ENCODE assay signal across 11 cellular contexts in the genomic region with DNA sequence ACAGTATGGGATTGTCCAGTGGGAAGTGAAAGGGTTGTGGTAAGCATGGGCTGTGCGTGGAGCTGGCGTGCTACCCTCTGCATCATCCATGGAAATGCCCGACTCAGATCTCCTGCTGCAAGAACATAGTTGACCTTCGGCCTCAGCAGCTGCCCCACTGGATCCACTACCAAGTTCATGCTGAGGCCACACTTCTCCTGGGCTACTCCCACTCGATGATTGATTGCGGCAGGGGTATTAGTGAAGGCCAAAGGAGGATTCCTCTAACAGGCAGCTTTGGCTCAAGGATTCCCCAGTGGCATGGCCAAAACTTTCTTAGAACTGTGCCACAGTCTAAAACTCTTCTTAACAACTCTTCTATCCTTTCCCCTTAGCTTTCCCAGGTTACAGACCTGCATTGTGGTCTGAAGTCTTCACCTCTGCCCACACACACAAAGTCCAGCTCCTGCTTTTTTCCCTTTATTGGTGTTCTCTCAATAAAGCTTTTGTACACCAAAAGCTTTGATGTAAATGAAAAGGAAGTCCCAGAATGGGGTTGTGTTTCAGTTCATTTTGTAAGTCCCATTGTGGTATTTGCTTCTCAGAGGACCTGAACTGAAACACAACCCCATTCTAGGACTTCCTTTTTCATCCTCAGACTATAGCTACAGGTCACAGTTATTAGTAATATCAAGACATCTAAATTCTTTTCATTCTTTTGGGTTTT. TPM values are rescaled to one million over a fixed set of nuclear protein-coding genes. Genes with fewer than 3 reads are reported as not detected.
DNase-seq lines count a peak whose midpoint lies in the region; ATAC-seq and TF ChIP-seq lines count a peak whose summit lies in the region.
"Had no signal": no experiment of that assay in that cellular context is flagged by ENCODE, and none has a peak within 500 bp of the region (broad histone marks: within the 10 kb centered on the region; RNA-seq: fewer than 3 reads in every experiment).

No MANE protein-coding gene starts in this region.

- no peaks in the 10 kb centered on the region for H3K36me3 Mint-ChIP-seq in type B pancreatic cell
- H3K36me3 Mint-ChIP-seq in activated naive CD4-positive, alpha-beta T cell treated with anti-CD3 and anti-CD28 coated beads for 36 hours (ENCODE audit: low read depth), result no peaks in the 10 kb centered on the region

- CTCF ChIA-PET in activated naive CD4-positive, alpha-beta T cell treated with anti-CD3 and anti-CD28 coated beads for 36 hours (lab: Charles Lee), result no interaction called here

- H3K9me3 Mint-ChIP-seq in type B pancreatic cell, result peaks cover 5% of the 10 kb centered on the region
- H3K9me3 Mint-ChIP-seq in activated naive CD4-positive, alpha-beta T cell treated with anti-CD3 and anti-CD28 coated beads for 36 hours, result no peaks in the 10 kb centered on the region

- DNase-seq in germinal center (ENCODE audit: low spot score) (peak; percentile 50), type B pancreatic cell (ENCODE audit: extremely low spot score, unreplicated experiment) (no peak), NCI-H774 (lab: John Stamatoyannopoulos, UW) (no peak)
- no peak for DNase-seq in activated CD4-positive, alpha-beta T cell treated with anti-CD3 and anti-CD28 coated beads, Interleukin-2, amount 50 U/mL, for 48 hours
- no peak for DNase-seq in activated naive CD4-positive, alpha-beta T cell treated with anti-CD3 and anti-CD28 coated beads for 36 hours
- DNase-seq: activated CD4-positive, alpha-beta T cell treated with anti-CD3 and anti-CD28 coated beads for 4 hours; NCI-H187; stimulated activated CD4-positive, alpha-beta T cell treated with anti-CD3 and anti-CD28 coated beads, Interleukin-4, amount 100 ng/mL, for 1 hour had no signal

- no peaks in the 10 kb centered on the region for H3K27me3 Mint-ChIP-seq in type B pancreatic cell
- H3K27me3 Mint-ChIP-seq in activated naive CD4-positive, alpha-beta T cell treated with anti-CD3 and anti-CD28 coated beads for 36 hours (ENCODE audit: low read depth), result no peaks in the 10 kb centered on the region

- peaks cover 17% of the 10 kb centered on the region for H3K4me1 Mint-ChIP-seq in type B pancreatic cell (ENCODE audit: unreplicated experiment)
- peaks cover 22% of the 10 kb centered on the region for H3K4me1 Mint-ChIP-seq in activated naive CD4-positive, alpha-beta T cell treated with anti-CD3 and anti-CD28 coated beads for 36 hours (ENCODE audit: low read depth)

- no peak overlapping the region for H3K27ac Mint-ChIP-seq in type B pancreatic cell
- H3K27ac Mint-ChIP-seq in activated naive CD4-positive, alpha-beta T cell treated with anti-CD3 and anti-CD28 coated beads for 36 hours, result no peak overlapping the region

- H3K4me3 Mint-ChIP-seq in type B pancreatic cell, result no peak overlapping the region
- no peak overlapping the region for H3K4me3 Mint-ChIP-seq in activated naive CD4-positive, alpha-beta T cell treated with anti-CD3 and anti-CD28 coated beads for 36 hours

- ATAC-seq in GM18511 (IDR thresholded peaks at IDR 0.05; ENCODE audit: unreplicated experiment) (peak; percentile 74), GM21619 (IDR thresholded peaks at IDR 0.05; ENCODE audit: unreplicated experiment) (peak; percentile 66), HG03457 (IDR thresholded peaks at IDR 0.05; ENCODE audit: unreplicated experiment) (peak; percentile 49)

- intact Hi-C loops in activated naive CD4-positive, alpha-beta T cell treated with anti-CD3 and anti-CD28 coated beads for 36 hours (cut with micrococcal nuclease), result loop anchor here (10.0 kb wide), 4 partner anchors 57 to 1153 kb away; partner anchors contain the start of gene PLCL2

- no peak for TF ChIP-seq CTCF in type B pancreatic cell (conservative IDR thresholded peaks at IDR 0.05)

RNA-seq across cellular contexts. Expression of gene TBC1D5, which starts 4.9 kb away (rescaled TPM):
- 33.4 and 48.7 TPM in 2 replicates for total RNA-seq in type B pancreatic cell (ENCODE audit: low replicate concordance)
- total RNA-seq in activated naive CD4-positive, alpha-beta T cell treated with anti-CD3 and anti-CD28 coated beads for 36 hours, result 10 to 100 TPM; 54.4 to 57.2 TPM
